ENCODE assay signal across 21 cellular contexts in the genomic region with DNA sequence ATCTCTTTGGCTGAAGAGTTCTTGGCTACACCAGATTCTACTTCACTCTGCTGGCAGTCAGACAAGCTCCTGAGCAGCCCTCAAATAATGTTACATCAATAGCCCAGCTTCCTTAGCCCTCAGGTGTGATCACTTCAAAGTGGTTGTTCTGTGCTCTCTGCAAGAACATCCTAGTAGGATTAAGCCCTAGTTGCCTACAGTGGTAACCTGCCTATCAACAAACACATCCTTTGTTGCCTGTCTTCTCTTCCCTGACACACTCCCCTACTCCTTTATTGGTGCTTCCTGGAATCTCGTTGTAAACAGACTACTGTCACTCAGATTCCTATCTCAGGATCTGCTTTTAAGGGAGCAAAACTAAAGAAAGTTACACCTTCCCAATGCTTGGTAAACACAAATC. TPM values are rescaled to one million over a fixed set of nuclear protein-coding genes. Genes with fewer than 3 reads are reported as not detected.
DNase-seq lines count a peak whose midpoint lies in the region; ATAC-seq, FAIRE-seq and TF ChIP-seq lines count a peak whose summit lies in the region.
"Had no signal": no experiment of that assay in that cellular context is flagged by ENCODE, and none has a peak within 500 bp of the region (broad histone marks: within the 10 kb centered on the region; RNA-seq: fewer than 3 reads in every experiment).

No MANE protein-coding gene starts in this region.

- CTCF ChIA-PET in A549 (lab: Yijun Ruan, JAX): interaction anchor here (1.3 to 1.5 kb wide), 2 partner anchors 63 to 88 kb away, joined by 3 to 5 read pairs; no protein-coding TSS in a partner anchor

- ATAC-seq in A549 (no peak; a peak in 1 of 6 replicates), DND-41 (ENCODE audit: insufficient read depth, low read depth) (peak; percentile 62), GM19395 (IDR thresholded peaks at IDR 0.05; ENCODE audit: unreplicated experiment) (no peak)

- POLR2A ChIA-PET in A549 (lab: Yijun Ruan, JAX): no interaction called here

- H4K20me1 ChIP-seq in DND-41 (ENCODE audit: insufficient read depth, low read length) (no peaks in the 10 kb centered on the region), KMS-11 (ENCODE audit: insufficient read depth) (no peaks in the 10 kb centered on the region)

- H3K36me3 ChIP-seq in DND-41 (ENCODE audit: insufficient read depth, low read length) (no peaks in the 10 kb centered on the region), KMS-11 (ENCODE audit: insufficient read depth) (no peaks in the 10 kb centered on the region)

- no peak for TF ChIP-seq EP300 in A549 (IDR thresholded peaks at IDR 0.05)

- FAIRE-seq in A549 (lab: Jason Lieb, UNC) (peak; percentile 63), GM12892 (lab: Jason Lieb, UNC) (no peak)
- FAIRE-seq: A204.1, D721Med, G401.6, H54 had no signal

- TF ChIP-seq POLR2A in A549 (IDR thresholded peaks at IDR 0.05; ENCODE audit: low read length) (no peak), GM12892 (IDR thresholded peaks at IDR 0.05; ENCODE audit: low read depth, low read length) (no peak)

- 50% methylated on average over 1 of the region's 1 CpG for WGBS in A549 (ENCODE audit: missing lambda C conversion rate)

- no peak for TF ChIP-seq RAD21 in A549 (conservative IDR thresholded peaks at IDR 0.05 in 1 of 2, IDR thresholded peaks at IDR 0.05 in 1 of 2)

- H2AFZ ChIP-seq in DND-41 (ENCODE audit: low read depth, low read length) (peak overlapping the region; percentile 3; the same call in 1 of the 2 replicates), KMS-11 (ENCODE audit: low read depth) (peak overlapping the region; percentile 41; the same call in 1 of the 2 replicates)

- no peak overlapping the region for H3K4me2 ChIP-seq in A549
- peak overlapping the region; percentile 57 for H3K4me2 ChIP-seq in DND-41 (ENCODE audit: insufficient read depth, low read length)
- peak overlapping the region; percentile 95 for H3K4me2 ChIP-seq in KMS-11
- H3K4me2 ChIP-seq: SK-N-SH had no signal

- no peak overlapping the region for H3K4me3 ChIP-seq in A549
- peak overlapping the region in 1 of 2 experiments; percentile 30; a peak in 2 of 4 replicates for H3K4me3 ChIP-seq in DND-41 (ENCODE audit: low read depth in 1 of 2, low read length in 2 of 2)
- no peak overlapping the region for H3K4me3 ChIP-seq in KMS-11 (IDR thresholded peaks at IDR 0.05; ENCODE audit: insufficient read depth, low read depth, low read length)

- TF ChIP-seq CTCF in A549 (IDR thresholded peaks at IDR 0.05): no peak
- no peak for TF ChIP-seq CTCF in DND-41 (IDR thresholded peaks at IDR 0.05; ENCODE audit: borderline replicate concordance, extremely low read depth, low read length, poor library complexity, severe bottlenecking)
- TF ChIP-seq CTCF in KMS-11 (conservative IDR thresholded peaks at IDR 0.05; ENCODE audit: low read depth, low read length): no peak

- H3K4me1 ChIP-seq in A549 (peaks cover 13% of the 10 kb centered on the region), DND-41 (ENCODE audit: insufficient read depth, low read length) (peaks cover 96% of the 10 kb centered on the region), KMS-11 (ENCODE audit: low read depth, poor library complexity, severe bottlenecking) (peaks cover 62% of the 10 kb centered on the region)

- H3K79me2 ChIP-seq in DND-41 (ENCODE audit: insufficient read depth, low read length) (peaks cover 24% of the 10 kb centered on the region), KMS-11 (ENCODE audit: insufficient read depth, low read depth) (no peaks in the 10 kb centered on the region)

- H3K27me3 ChIP-seq in DND-41 (ENCODE audit: insufficient read depth, low read length, poor library complexity): no peaks in the 10 kb centered on the region
- H3K27me3 ChIP-seq in KMS-11 (ENCODE audit: insufficient read depth, low read depth): no peaks in the 10 kb centered on the region

- H3K9ac ChIP-seq in DND-41 (ENCODE audit: low read depth, low read length) (peak overlapping the region; percentile 52), KMS-11 (peak overlapping the region; percentile 24; the same call in 1 of the 2 replicates)
- H3K9ac ChIP-seq: SK-N-SH had no signal

- H3K27ac ChIP-seq in A549 (no peak overlapping the region), DND-41 (ENCODE audit: low read length) (peak overlapping the region; percentile 92), KMS-11 (peak overlapping the region; percentile 92)

- DNase-seq in A549 (ENCODE audit: low read depth in 1 of 2, low spot score in 1 of 2): no peak
- peak; percentile 83 for DNase-seq in DND-41
- peak; percentile 30 for DNase-seq in iPS-NIHi7 (ENCODE audit: extremely low spot score)
- DNase-seq in NCI-H510A treated with DMSO at 0.1 percent for 48 hours (lab: John Stamatoyannopoulos, UW): no peak
- no peak for DNase-seq in GM12892 (ENCODE audit: insufficient read length)
- DNase-seq in NCI-H1436 treated with DMSO at 0.1 percent for 48 hours (lab: John Stamatoyannopoulos, UW): no peak
- DNase-seq: C1 segment of cervical spinal cord; CD8-positive, alpha-beta memory T cell; DMS79 treated with DMSO at 0.1 percent for 48 hours; HFFc6; NCI-H1417; NCI-H187 treated with DMSO at 0.1 percent for 48 hours; NCI-H526 treated with DMSO at 0.1 percent for 48 hours; SHP77 treated with DMSO at 0.1 percent for 48 hours; SK-N-SH had no signal

- H3K9me3 ChIP-seq in A549 (no peaks in the 10 kb centered on the region), DND-41 (ENCODE audit: insufficient read depth, low read length, severe bottlenecking) (no peaks in the 10 kb centered on the region)
- H3K9me3 ChIP-seq: SK-N-SH had no signal

TF ChIP-seq in A549, 52 proteins besides CTCF, POLR2A, EP300 and RAD21:
- no peak for TF ChIP-seq HOXB13 (CRISPR knock-in tag; IDR thresholded peaks at IDR 0.05; ENCODE audit: low read depth)
- no peak for TF ChIP-seq JUN (IDR thresholded peaks at IDR 0.05)
- no peak for TF ChIP-seq TP53 (CRISPR knock-in tag; IDR thresholded peaks at IDR 0.05)
- no peak for TF ChIP-seq RFX5 (IDR thresholded peaks at IDR 0.05)
- TF ChIP-seq, protein P1, sequence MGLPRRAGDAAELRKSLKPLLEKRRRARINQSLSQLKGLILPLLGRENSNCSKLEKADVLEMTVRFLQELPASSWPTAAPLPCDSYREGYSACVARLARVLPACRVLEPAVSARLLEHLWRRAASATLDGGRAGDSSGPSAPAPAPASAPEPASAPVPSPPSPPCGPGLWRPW (IDR thresholded peaks at IDR 0.05): no peak
- TF ChIP-seq NFE2L2 (conservative IDR thresholded peaks at IDR 0.05; ENCODE audit: low read length): no peak
- TF ChIP-seq HOXA7 (CRISPR knock-in tag; IDR thresholded peaks at IDR 0.05): no peak
- TF ChIP-seq BHLHE40 (IDR thresholded peaks at IDR 0.05; ENCODE audit: low read depth, low read length): no peak
- TF ChIP-seq, protein P2, sequence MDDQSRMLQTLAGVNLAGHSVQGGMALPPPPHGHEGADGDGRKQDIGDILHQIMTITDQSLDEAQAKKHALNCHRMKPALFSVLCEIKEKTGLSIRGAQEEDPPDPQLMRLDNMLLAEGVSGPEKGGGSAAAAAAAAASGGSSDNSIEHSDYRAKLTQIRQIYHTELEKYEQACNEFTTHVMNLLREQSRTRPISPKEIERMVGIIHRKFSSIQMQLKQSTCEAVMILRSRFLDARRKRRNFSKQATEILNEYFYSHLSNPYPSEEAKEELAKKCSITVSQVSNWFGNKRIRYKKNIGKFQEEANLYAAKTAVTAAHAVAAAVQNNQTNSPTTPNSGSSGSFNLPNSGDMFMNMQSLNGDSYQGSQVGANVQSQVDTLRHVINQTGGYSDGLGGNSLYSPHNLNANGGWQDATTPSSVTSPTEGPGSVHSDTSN (IDR thresholded peaks at IDR 0.05): no peak
- TF ChIP-seq MYC (IDR thresholded peaks at IDR 0.05; ENCODE audit: borderline replicate concordance, low read length): no peak

RNA-seq across cellular contexts. Expression of a gene that starts 45.1 kb away (rescaled TPM):
- 13.5 and 18.2 TPM in 2 replicates for polyA plus RNA-seq in A549 (2011; rRNA removed)
- polyA plus RNA-seq in A549 (2012; cell fraction: cytosol; rRNA removed): 6.3 and 6.6 TPM in 2 replicates
- 3.6 and 7.1 TPM in 2 replicates for polyA plus RNA-seq in A549 (2012; cell fraction: nucleus; rRNA removed)
- polyA plus RNA-seq in A549 (2017; fragmentation: RNase III; extraction: RNeasy Plus Mini Kit Qiagen cat#74134 plus additional on column Dnase treatment): 9.0 to 9.5 TPM (median 9.1 TPM) in 3 replicates
- polyA minus RNA-seq in A549 (2011; rRNA and poly(A)+ RNA removed): 27.6 and 30.5 TPM in 2 replicates
- 9.7 TPM for polyA plus RNA-seq in GM12892 (2012; ENCODE audit: missing spikeins)

Comparison
In these comparisons a context has a peak if more than half of its experiments do, and no peak if none do; other contexts are left out.
1. DNase-seq: peak in DND-41 (single experiment) and iPS-NIHi7 (single experiment); none in A549 (0 of 2), NCI-H510A treated with DMSO at 0.1 percent for 48 hours (single experiment), GM12892 (single experiment) and NCI-H1436 treated with DMSO at 0.1 percent for 48 hours (single experiment).
2. H3K27ac ChIP-seq: peak in DND-41 (single experiment) and KMS-11 (single experiment); none in A549 (0 of 2).